ENCODE assay signal across 11 cellular contexts in genomic region chr11:114179234-114179941, GRCh38.
DNase-seq lines count a peak whose midpoint lies in the region; ATAC-seq and TF ChIP-seq lines count a peak whose summit lies in the region.
"Had no signal": no experiment of that assay in that cellular context is flagged by ENCODE, and none has a peak within 500 bp of the region (broad histone marks: within the 10 kb centered on the region; RNA-seq: fewer than 3 reads in every experiment).

No MANE protein-coding gene starts in this region.

- peak; percentile 88 to 93 for ATAC-seq in lower lobe of right lung
- ATAC-seq in HG03439 (IDR thresholded peaks at IDR 0.05; ENCODE audit: unreplicated experiment) = no peak
- ATAC-seq in GM21390 (IDR thresholded peaks at IDR 0.05; ENCODE audit: unreplicated experiment) = no peak
- ATAC-seq in GM21723 (IDR thresholded peaks at IDR 0.05; ENCODE audit: unreplicated experiment) = no peak

- H3K9me3 ChIP-seq in lower lobe of right lung (no peaks in the 10 kb centered on the region), suprapubic skin (no peaks in the 10 kb centered on the region)
- H3K9me3 ChIP-seq: A549 had no signal

- TF ChIP-seq EP300 in suprapubic skin (IDR thresholded peaks at IDR 0.05) = peak; percentile 100

- peak in 1 of 2 donors; percentile 64 for TF ChIP-seq POLR2A in suprapubic skin (IDR thresholded peaks at IDR 0.05)

- H3K36me3 ChIP-seq in lower lobe of right lung = peaks cover 8% of the 10 kb centered on the region
- no peaks in the 10 kb centered on the region for H3K36me3 ChIP-seq in suprapubic skin

- WGBS in suprapubic skin = 2% methylated on average over 5 of the region's 5 CpGs

- intact Hi-C loops in lower lobe of right lung (cut with DNase I) = no loop called here

- H3K27ac ChIP-seq in lower lobe of right lung (peak overlapping the region; percentile 96), suprapubic skin (peak overlapping the region; percentile 98)

- TF ChIP-seq CTCF in lower lobe of right lung (IDR thresholded peaks at IDR 0.05) (no peak), suprapubic skin (IDR thresholded peaks at IDR 0.05) (peak in 1 of 2 donors; percentile 22)

- H3K4me3 ChIP-seq in lower lobe of right lung = peak overlapping the region; percentile 49
- H3K4me3 ChIP-seq in suprapubic skin = peak overlapping the region; percentile 47
- H3K4me3 ChIP-seq: A549 had no signal

- peaks cover 95% of the 10 kb centered on the region for H3K4me1 ChIP-seq in lower lobe of right lung
- peaks cover 92% of the 10 kb centered on the region for H3K4me1 ChIP-seq in suprapubic skin
- H3K4me1 ChIP-seq: A549 had no signal

- H3K27me3 ChIP-seq in lower lobe of right lung (ENCODE audit: low read depth) (no peaks in the 10 kb centered on the region), suprapubic skin (no peaks in the 10 kb centered on the region)

- DNase-seq in NCI-H510A treated with DMSO at 0.1 percent for 48 hours (lab: John Stamatoyannopoulos, UW) (peak; percentile 62), NCI-H510A (lab: John Stamatoyannopoulos, UW) (no peak), cerebellar cortex (ENCODE audit: low spot score) (peak; percentile 99), lower lobe of right lung (peak; percentile 84), suprapubic skin (ENCODE audit: low spot score in 2 of 2) (peak in 1 of 2 donors; percentile 73)
- DNase-seq: NCI-H524; stimulated activated CD4-positive, alpha-beta T cell treated with anti-CD3 and anti-CD28 coated beads, Interleukin-15, amount 100 ng/mL, for 24 hours had no signal

Comparison
In these comparisons a context has a peak if more than half of its experiments do, and no peak if none do; other contexts are left out.
1. ATAC-seq: peak in lower lobe of right lung (2 of 2); none in HG03439 (single experiment), GM21390 (single experiment) and GM21723 (single experiment).